ENCODE assay signal across 8 cellular contexts in genomic region chr13:23579072-23579885, GRCh38. TPM values are rescaled to one million over a fixed set of nuclear protein-coding genes. Genes with fewer than 3 reads are reported as not detected.
DNase-seq lines count a peak whose midpoint lies in the region; ATAC-seq, FAIRE-seq and TF ChIP-seq lines count a peak whose summit lies in the region.

No MANE protein-coding gene starts in this region.

- H3K9me3 ChIP-seq in A549 (no peaks in the 10 kb centered on the region), left lung (no peaks in the 10 kb centered on the region)

- TF ChIP-seq POLR2A in A549 (IDR thresholded peaks at IDR 0.05; ENCODE audit: low read length), result peak; percentile 28; the same call in 1 of the 2 replicates

- DNase-seq in A549 (ENCODE audit: low read depth in 1 of 2, low spot score in 1 of 2) (peak; percentile 34 to 65), NCI-H345 (lab: John Stamatoyannopoulos, UW) (peak; percentile 84), coronary artery (ENCODE audit: low spot score) (peak; percentile 91), left lung (peak; percentile 95 to 99)
- DNase-seq in activated CD4-positive, alpha-beta T cell treated with anti-CD3 and anti-CD28 coated beads for 48 hours, result peak; percentile 94
- peak; percentile 93 to 96 for DNase-seq in stimulated activated CD4-positive, alpha-beta T cell treated with anti-CD3 and anti-CD28 coated beads, Interleukin-2, amount 100 ng/mL, for 24 hours

- POLR2A ChIA-PET in A549 (lab: Yijun Ruan, JAX), result interaction anchor here (0.8 to 1.8 kb wide), 2 partner anchors 20 to 309 kb away, joined by 3 to 5 read pairs; no protein-coding TSS in a partner anchor

- no peak for TF ChIP-seq EP300 in A549 (IDR thresholded peaks at IDR 0.05)

- H3K4me1 ChIP-seq in A549, result peaks cover 6% of the 10 kb centered on the region; the same call in 1 of the 3 replicates
- H3K4me1 ChIP-seq in left lung, result peaks cover 4 to 11% of the 10 kb centered on the region in 2 donors

- peaks cover 0 to 26% of the 10 kb centered on the region in 2 donors for H3K27me3 ChIP-seq in left lung

- no CpG with 5 or more reads among the region's 79 CpGs for WGBS in A549 (ENCODE audit: missing lambda C conversion rate)

- no peaks in the 10 kb centered on the region for H3K36me3 ChIP-seq in left lung

- peak overlapping the region; percentile 98 for H3K4me2 ChIP-seq in A549

- H3K27ac ChIP-seq in A549 (peak overlapping the region; percentile 78 to 87), coronary artery (peak overlapping the region; percentile 31 to 82), left lung (peak overlapping the region; percentile 83 to 92)

- no peak for TF ChIP-seq RAD21 in A549 (conservative IDR thresholded peaks at IDR 0.05 in 1 of 2, IDR thresholded peaks at IDR 0.05 in 1 of 2)

- ATAC-seq in A549 (peak; percentile 93 to 97), GM18861 (IDR thresholded peaks at IDR 0.05; ENCODE audit: unreplicated experiment) (peak; percentile 79), HG03064 (IDR thresholded peaks at IDR 0.05; ENCODE audit: low read depth, unreplicated experiment) (peak; percentile 92), left lung (peak; percentile 99)

- FAIRE-seq in A549 (lab: Jason Lieb, UNC), result no peak

- intact Hi-C loops in left lung (cut with DNase I), result no loop called here

- TF ChIP-seq CTCF in A549 (IDR thresholded peaks at IDR 0.05), result no peak; the same call in 2 of the 3 replicates
- no peak for TF ChIP-seq CTCF in coronary artery (IDR thresholded peaks at IDR 0.05)
- no peak for TF ChIP-seq CTCF in left lung (IDR thresholded peaks at IDR 0.05)

- CTCF ChIA-PET in A549 (lab: Yijun Ruan, JAX), result interaction anchor here (0.7 to 2.5 kb wide), 25 partner anchors 8 to 347 kb away, joined by 3 to 12 read pairs (median 4); partner anchors contain the start of gene MIPEP

- H3K4me3 ChIP-seq in A549 (peak overlapping the region; percentile 67), coronary artery (peak overlapping the region; percentile 90), left lung (peak overlapping the region; percentile 73 to 97)

TF ChIP-seq in A549, 52 proteins besides CTCF, POLR2A, EP300 and RAD21:
- TF ChIP-seq ZSCAN20 (CRISPR knock-in tag; IDR thresholded peaks at IDR 0.05), result no peak
- no peak for TF ChIP-seq HES2 (IDR thresholded peaks at IDR 0.05)
- TF ChIP-seq RNF2 (IDR thresholded peaks at IDR 0.05; ENCODE audit: borderline replicate concordance, low read depth), result peak; percentile 61; the same call in 1 of the 2 replicates
- TF ChIP-seq HEYL (CRISPR knock-in tag; IDR thresholded peaks at IDR 0.05), result no peak
- no peak for TF ChIP-seq CBX2 (IDR thresholded peaks at IDR 0.05; ENCODE audit: borderline replicate concordance, low read depth)
- TF ChIP-seq JUN (IDR thresholded peaks at IDR 0.05), result peak in 1 of 2 experiments; percentile 39; a peak in 1 of 5 replicates
- no peak for TF ChIP-seq NFE2L2 (conservative IDR thresholded peaks at IDR 0.05; ENCODE audit: low read length)
- no peak for TF ChIP-seq ATOH8 (CRISPR knock-in tag; IDR thresholded peaks at IDR 0.05; ENCODE audit: low read depth)

RNA-seq across cellular contexts. Expression of gene TNFRSF19, which starts 9.1 kb away (rescaled TPM):
- 1.2 and 1.5 TPM in 2 replicates for polyA plus RNA-seq in A549 (2011; rRNA removed)
- 0.15 and 0.21 TPM in 2 replicates for polyA plus RNA-seq in A549 (2012; cell fraction: cytosol; rRNA removed)
- polyA plus RNA-seq in A549 (2012; cell fraction: nucleus; rRNA removed), result 0.38 and 0.39 TPM in 2 replicates
- polyA plus RNA-seq in A549 (2017; fragmentation: RNase III; extraction: RNeasy Plus Mini Kit Qiagen cat#74134 plus additional on column Dnase treatment), result 1.4 to 1.9 TPM (median 1.8 TPM) in 3 replicates
- 0.99 and 1.4 TPM in 2 replicates for polyA minus RNA-seq in A549 (2011; rRNA and poly(A)+ RNA removed)
- total RNA-seq in left lung, result 10 to 100 TPM; 28.1 to 52.1 TPM

Comparison
In these comparisons a context has a peak if more than half of its experiments do, and no peak if none do; other contexts are left out.
1. Peak in every context shown above with its lines: DNase-seq, ATAC-seq, H3K4me3 ChIP-seq and H3K27ac ChIP-seq.